8 cellular contexts compared by ENCODE assay signal in genomic region chr5:54217826-54218503, GRCh38.
DNase-seq lines count a peak whose midpoint lies in the region; ATAC-seq and TF ChIP-seq lines count a peak whose summit lies in the region.

No MANE protein-coding gene starts in this region.

- H3K27me3 Mint-ChIP-seq in neural crest cell (ENCODE audit: low read depth), result peaks cover 7% of the 10 kb centered on the region

- TF ChIP-seq CTCF in fibroblast of pulmonary artery (IDR thresholded peaks at IDR 0.05; ENCODE audit: low read length, missing control alignments), result peak; percentile 84
- TF ChIP-seq CTCF in neural crest cell (conservative IDR thresholded peaks at IDR 0.05), result peak; percentile 90

- peaks cover 38% of the 10 kb centered on the region for H3K4me1 Mint-ChIP-seq in neural crest cell

- no peak overlapping the region for H3K27ac Mint-ChIP-seq in neural crest cell (ENCODE audit: unreplicated experiment)

- H3K4me3 ChIP-seq in fibroblast of pulmonary artery (replicated peaks; ENCODE audit: low read depth, low read length), result no peak overlapping the region

- ATAC-seq in GM19351 (IDR thresholded peaks at IDR 0.05; ENCODE audit: unreplicated experiment) (peak; percentile 68), GM19467 (IDR thresholded peaks at IDR 0.05; ENCODE audit: unreplicated experiment) (no peak)

- no peaks in the 10 kb centered on the region for H3K36me3 Mint-ChIP-seq in neural crest cell (ENCODE audit: low read depth)

- DNase-seq in COLO668 (lab: John Stamatoyannopoulos, UW; ENCODE audit: unreplicated experiment) (peak; percentile 13), NCI-H1105 (lab: John Stamatoyannopoulos, UW) (peak; percentile 32), SKM-1 (lab: John Stamatoyannopoulos, UW; ENCODE audit: unreplicated experiment) (peak; percentile 32), fibroblast of pulmonary artery (ENCODE audit: low read depth) (peak; percentile 90), neural crest cell (ENCODE audit: low read depth, low spot score) (peak; percentile 45)
- no peak for DNase-seq in effector CD8-positive, alpha-beta T cell (lab: John Stamatoyannopoulos, UW)

- H3K9me3 Mint-ChIP-seq in neural crest cell, result no peaks in the 10 kb centered on the region

- H3K4me3 Mint-ChIP-seq in neural crest cell, result no peak overlapping the region
